In genomic region chr12:14257303-14257733, GRCh38 we compare ENCODE assay signal across 8 cellular contexts.
DNase-seq lines count a peak whose midpoint lies in the region; ATAC-seq, FAIRE-seq and TF ChIP-seq lines count a peak whose summit lies in the region.

No MANE protein-coding gene starts in this region.

- H3K36me3 ChIP-seq in K562 (ENCODE audit: control insufficient read depth, insufficient read depth, low read length) = no peaks in the 10 kb centered on the region
- H3K36me3 ChIP-seq in lower lobe of right lung = no peaks in the 10 kb centered on the region
- no peaks in the 10 kb centered on the region for H3K36me3 ChIP-seq in thyroid gland

- H3K4me2 ChIP-seq in K562 (ENCODE audit: insufficient read depth, low read length) = peak overlapping the region; percentile 81

- H3K9me3 ChIP-seq in K562 (replicated peaks; ENCODE audit: control insufficient read depth, insufficient read depth, low read depth, low read length) (peaks cover 23% of the 10 kb centered on the region), lower lobe of right lung (no peaks in the 10 kb centered on the region), thyroid gland (no peaks in the 10 kb centered on the region)

- in situ Hi-C loops in K562 (cut with MboI) = loop anchor here (10.0 kb wide), 1 partner anchor 107 kb away; the partner anchor contains the start of gene ATF7IP

- BruUV-seq in K562 (replicated peaks; lab: Mats Ljungman, UMichigan) = TSS peak; percentile 69

- TF ChIP-seq CTCF in K562 (IDR thresholded peaks at IDR 0.05 in 2 of 3, conservative IDR thresholded peaks at IDR 0.05 in 1 of 3; ENCODE audit: insufficient read depth in 2 of 3, low read depth in 1 of 3, low read length in 3 of 3) = 0 out of 6 replicates have a peak, but pooled peaks of 1 of the 3 experiments have one; percentile 2
- TF ChIP-seq CTCF in lower lobe of right lung (IDR thresholded peaks at IDR 0.05) = no peak
- no peak for TF ChIP-seq CTCF in thyroid gland (IDR thresholded peaks at IDR 0.05)

- H3K9me3 Mint-ChIP-seq in T-helper 2 cell treated with Interferon-gamma antibody and Interleukin-4, amounts not matched to agents 5 μg/mL and 100 μg/mL, for 36 hours = peaks cover 33% of the 10 kb centered on the region

- whole genome bisulfite sequencing in K562 (ENCODE audit: insufficient coverage, low coverage, missing lambda C conversion rate) = 3% methylated on average over 7 of the region's 7 CpGs
- WGBS in thyroid gland, 2 donors = 14 to 20% methylated on average over 7 of the region's 7 CpGs

- TF ChIP-seq RAD21 in K562 (CRISPR knock-in tag; conservative IDR thresholded peaks at IDR 0.05 in 1 of 2, IDR thresholded peaks at IDR 0.05 in 1 of 2) = no peak

- no peak overlapping the region for H3K4me3 ChIP-seq in K562
- H3K4me3 ChIP-seq in lower lobe of right lung = peak overlapping the region; percentile 22
- H3K4me3 ChIP-seq in thyroid gland (replicated peaks in 1 of 3) = no peak overlapping the region

- peak overlapping the region in 1 of 2 experiments; percentile 68; a peak in 2 of 4 replicates for H3K9ac ChIP-seq in K562 (ENCODE audit: insufficient read depth in 1 of 2, low read depth in 2 of 2, low read length in 2 of 2)

- intact Hi-C loops in K562 (cut with micrococcal nuclease) = loop anchor here (1.0 to 5.0 kb wide), 3 partner anchors 60 to 197 kb away; no protein-coding TSS in a partner anchor
- intact Hi-C loops in lower lobe of right lung (cut with DNase I) = no loop called here
- intact Hi-C loops in thyroid gland (cut with DNase I) = no loop called here

- CTCF ChIA-PET in K562 (lab: Yijun Ruan, JAX; ENCODE audit: low intra/inter-chr PET ratio) = no interaction called here

- DNase-seq in T-helper 2 cell treated with Interferon-gamma antibody and Interleukin-4, amounts not matched to agents 5 μg/mL and 100 μg/mL, for 36 hours (ENCODE audit: low spot score) = no peak
- no peak for DNase-seq in T-helper 2 cell
- peak in 1 of 4 experiments; percentile 77 for DNase-seq in K562 (ENCODE audit: extremely low read depth in 1 of 4, low spot score in 3 of 4)
- DNase-seq in lower lobe of right lung = no peak
- no peak for DNase-seq in thyroid gland
- no peak for DNase-seq in GM19238 (ENCODE audit: insufficient read length, low spot score)
- DNase-seq in stimulated activated CD4-positive, alpha-beta T cell treated with anti-CD3 and anti-CD28 coated beads, Interleukin-15, amount 100 ng/mL, for 24 hours = no peak
- no peak for DNase-seq in glomerular visceral epithelial cell (ENCODE audit: extremely low spot score)

- no peaks in the 10 kb centered on the region for H3K79me2 ChIP-seq in K562 (ENCODE audit: control insufficient read depth, insufficient read depth, low read length)

- TF ChIP-seq POLR2A in K562 (conservative IDR thresholded peaks at IDR 0.05) (no peak), thyroid gland (IDR thresholded peaks at IDR 0.05) (peak in 1 of 2 donors; percentile 38)

- no peak for TF ChIP-seq EP300 in K562 (IDR thresholded peaks at IDR 0.05; ENCODE audit: low read length)

- H3K27ac ChIP-seq in K562 (ENCODE audit: extremely low read depth, low read depth, low read length) (peak overlapping the region; percentile 98), lower lobe of right lung (peak overlapping the region; percentile 92), thyroid gland (peak overlapping the region; percentile 91 to 92 (median 92))

- ATAC-seq in K562 (peak; percentile 84), lower lobe of right lung (no peak)

- peak overlapping the region; percentile 86 for H2AFZ ChIP-seq in K562 (ENCODE audit: low read depth, low read length)

- H3K36me3 Mint-ChIP-seq in T-helper 2 cell treated with Interferon-gamma antibody and Interleukin-4, amounts not matched to agents 5 μg/mL and 100 μg/mL, for 36 hours (ENCODE audit: low read depth) = peaks cover 29% of the 10 kb centered on the region

- no peaks in the 10 kb centered on the region for H3K9me1 ChIP-seq in K562 (ENCODE audit: control insufficient read depth, insufficient read depth, low read length)

- H3K4me1 ChIP-seq in K562 (replicated peaks in 1 of 2; ENCODE audit: control insufficient read depth in 2 of 2, insufficient read depth in 2 of 2, low read length in 2 of 2) (peaks cover 19 to 37% of the 10 kb centered on the region in 2 experiments), lower lobe of right lung (peaks cover 59% of the 10 kb centered on the region), thyroid gland (peaks cover 20 to 43% of the 10 kb centered on the region in 2 donors)

- peaks cover 62% of the 10 kb centered on the region for H3K4me1 Mint-ChIP-seq in T-helper 2 cell treated with Interferon-gamma antibody and Interleukin-4, amounts not matched to agents 5 μg/mL and 100 μg/mL, for 36 hours (ENCODE audit: low read depth)

- POLR2A ChIA-PET in K562 (lab: Yijun Ruan, JAX) = interaction anchor here (0.7 to 2.1 kb wide), 11 partner anchors 10 to 337 kb away, joined by 3 to 16 read pairs (median 3); partner anchors contain the start of gene ATF7IP

- H3K27ac Mint-ChIP-seq in T-helper 2 cell treated with Interferon-gamma antibody and Interleukin-4, amounts not matched to agents 5 μg/mL and 100 μg/mL, for 36 hours = peak overlapping the region; percentile 99

- H3K27me3 Mint-ChIP-seq in T-helper 2 cell treated with Interferon-gamma antibody and Interleukin-4, amounts not matched to agents 5 μg/mL and 100 μg/mL, for 36 hours (ENCODE audit: low read depth) = no peaks in the 10 kb centered on the region

- H4K20me1 ChIP-seq in K562 (replicated peaks; ENCODE audit: control insufficient read depth, insufficient read depth, low read length) = no peaks in the 10 kb centered on the region

- H3K27me3 ChIP-seq in K562 (ENCODE audit: control insufficient read depth in 2 of 2, insufficient read depth in 2 of 2, low read length in 2 of 2) = no peaks in the 10 kb centered on the region
- no peaks in the 10 kb centered on the region for H3K27me3 ChIP-seq in lower lobe of right lung (ENCODE audit: low read depth)
- H3K27me3 ChIP-seq in thyroid gland = no peaks in the 10 kb centered on the region

- FAIRE-seq in K562 (lab: Jason Lieb, UNC) = no peak

- peak overlapping the region; percentile 60 for H3K4me3 Mint-ChIP-seq in T-helper 2 cell treated with Interferon-gamma antibody and Interleukin-4, amounts not matched to agents 5 μg/mL and 100 μg/mL, for 36 hours

TF ChIP-seq in K562, 482 proteins besides CTCF, POLR2A, EP300 and RAD21 (continues in another document):
- TF ChIP-seq CREB3L1 (IDR thresholded peaks at IDR 0.05; ENCODE audit: borderline replicate concordance, low read depth) (no peak), DMBX1 (CRISPR knock-in tag; IDR thresholded peaks at IDR 0.05; ENCODE audit: borderline replicate concordance) (peak; percentile 46; the same call in 1 of the 2 replicates), SMAD3 (CRISPR knock-in tag; conservative IDR thresholded peaks at IDR 0.05) (no peak), ZBTB12 (CRISPR knock-in tag; IDR thresholded peaks at IDR 0.05) (no peak), POLR2H (tag; IDR thresholded peaks at IDR 0.05; ENCODE audit: low read depth) (peak; percentile 64; the same call in 1 of the 2 replicates), ZNF197 (CRISPR knock-in tag; IDR thresholded peaks at IDR 0.05; ENCODE audit: low read depth) (peak; percentile 5; the same call in 1 of the 2 replicates), ETV1 (tag; conservative IDR thresholded peaks at IDR 0.05; ENCODE audit: low read depth) (peak; percentile 59; the same call in 1 of the 2 replicates), KDM4B (IDR thresholded peaks at IDR 0.05; ENCODE audit: borderline replicate concordance in 2 of 2, low read depth in 1 of 2) (no peak), RBFOX2 (IDR thresholded peaks at IDR 0.05; ENCODE audit: low read depth, low read length) (0 out of 2 replicates have a peak, but pooled peaks have one; percentile 30), GABPA (tag; conservative IDR thresholded peaks at IDR 0.05; ENCODE audit: low read depth) (peak; percentile 21; the same call in 1 of the 2 replicates), ZNF239 (CRISPR knock-in tag; IDR thresholded peaks at IDR 0.05) (no peak), ZNF717 (CRISPR knock-in tag; IDR thresholded peaks at IDR 0.05) (no peak), HLTF (IDR thresholded peaks at IDR 0.05) (no peak), NFE2 (IDR thresholded peaks at IDR 0.05; ENCODE audit: low read depth) (peak; percentile 59; the same call in 1 of the 2 replicates)
